ENCODE assay signal across 8 cellular contexts in genomic region chr3:66998899-66999235, GRCh38. TPM values are rescaled to one million over a fixed set of nuclear protein-coding genes. Genes with fewer than 3 reads are reported as not detected.
DNase-seq lines count a peak whose midpoint lies in the region; ATAC-seq, FAIRE-seq and TF ChIP-seq lines count a peak whose summit lies in the region.

No MANE protein-coding gene starts in this region.

- TF ChIP-seq CTCF in foreskin keratinocyte (conservative IDR thresholded peaks at IDR 0.05) (no peak), omental fat pad (IDR thresholded peaks at IDR 0.05) (no peak)

- TF ChIP-seq POLR2A in H54 (IDR thresholded peaks at IDR 0.05; ENCODE audit: low read depth, low read length) = no peak

- peaks cover 20% of the 10 kb centered on the region for H3K27me3 ChIP-seq in foreskin keratinocyte

- H3K4me3 ChIP-seq in skin epidermis = peak overlapping the region; percentile 74 to 99 (median 97)

- ATAC-seq in foreskin keratinocyte (no peak), HG03342 (IDR thresholded peaks at IDR 0.05; ENCODE audit: unreplicated experiment) (no peak), HG02678 (IDR thresholded peaks at IDR 0.05; ENCODE audit: unreplicated experiment) (no peak), omental fat pad (ENCODE audit: low FRiP score) (no peak)

- peak overlapping the region; percentile 60 for H3K27ac ChIP-seq in foreskin keratinocyte
- H3K27ac ChIP-seq in skin epidermis = peak overlapping the region in 18 of 21 experiments; percentile 24 to 85 (median 67)

- H3K4me1 ChIP-seq in foreskin keratinocyte = peaks cover 9% of the 10 kb centered on the region

- DNase-seq in H54 (ENCODE audit: insufficient read length, low spot score) (no peak), SW480 (ENCODE audit: low spot score) (peak; percentile 17), foreskin keratinocyte (peak in 1 of 2 donors; percentile 46), NCI-H187 (lab: John Stamatoyannopoulos, UW) (no peak), omental fat pad (ENCODE audit: low spot score) (no peak)

- peak; percentile 80 for FAIRE-seq in H54 (lab: Jason Lieb, UNC)

RNA-seq across cellular contexts. Expression of gene KBTBD8, which starts 0.8 kb away (rescaled TPM):
- total RNA-seq in foreskin keratinocyte = 4.4 and 4.5 TPM in 2 replicates
- 0.75 and 1.0 TPM in 2 replicates for polyA plus RNA-seq in foreskin keratinocyte
- 1 to 10 TPM in 3 of 4 donors, under 1 TPM in 1; 0.84 to 3.1 (median 1.6) TPM for total RNA-seq in omental fat pad
